ENCODE assay signal across 12 cellular contexts in genomic region chr2:44825702-44826101, GRCh38.
DNase-seq lines count a peak whose midpoint lies in the region; ATAC-seq lines count a peak whose summit lies in the region.
"Had no signal": no experiment of that assay in that cellular context is flagged by ENCODE, and none has a peak within 500 bp of the region (broad histone marks: within the 10 kb centered on the region; RNA-seq: fewer than 3 reads in every experiment).

No MANE protein-coding gene starts in this region.

- ATAC-seq in GM18498 (IDR thresholded peaks at IDR 0.05; ENCODE audit: unreplicated experiment) (peak; percentile 84), GM19467 (IDR thresholded peaks at IDR 0.05; ENCODE audit: unreplicated experiment) (peak; percentile 89), HG03378 (IDR thresholded peaks at IDR 0.05; ENCODE audit: unreplicated experiment) (peak; percentile 87), GM18858 (IDR thresholded peaks at IDR 0.05; ENCODE audit: unreplicated experiment) (no peak)

- no peak overlapping the region for H3K56ac ChIP-seq in mesendoderm (ENCODE audit: low read length)

- peaks cover 2% of the 10 kb centered on the region for H3K4me1 ChIP-seq in mesendoderm (ENCODE audit: control insufficient read depth, low read depth, low read length)

- H3K36me3 ChIP-seq in SK-N-MC (ENCODE audit: insufficient read depth, low read length): no peaks in the 10 kb centered on the region
- no peaks in the 10 kb centered on the region for H3K36me3 ChIP-seq in mesendoderm (ENCODE audit: control insufficient read depth, insufficient read depth, low read length)

- H3K27ac ChIP-seq in SK-N-MC (no peak overlapping the region), mesendoderm (ENCODE audit: low read depth, low read length) (no peak overlapping the region)

- H3K4me3 ChIP-seq in SK-N-MC (no peak overlapping the region), mesendoderm (ENCODE audit: low read length) (no peak overlapping the region)

- H4K8ac ChIP-seq in mesendoderm (ENCODE audit: low read depth, low read length): no peak overlapping the region

- H3K18ac ChIP-seq in mesendoderm (ENCODE audit: low read length): no peak overlapping the region

- no peak overlapping the region for H2BK120ac ChIP-seq in mesendoderm (ENCODE audit: low read depth, low read length)

- no peaks in the 10 kb centered on the region for H3K9me3 ChIP-seq in SK-N-MC (ENCODE audit: low read depth, low read length)

- no peaks in the 10 kb centered on the region for H3K27me3 ChIP-seq in mesendoderm (ENCODE audit: insufficient read depth, low read length, poor library complexity)

- no peak overlapping the region for H3K23ac ChIP-seq in mesendoderm (ENCODE audit: low read length)

- no peaks in the 10 kb centered on the region for H3K79me1 ChIP-seq in mesendoderm (ENCODE audit: low read length)

- no peaks in the 10 kb centered on the region for H3K79me2 ChIP-seq in mesendoderm (ENCODE audit: control insufficient read depth, insufficient read depth, low read length)

- H2AK5ac ChIP-seq in mesendoderm (ENCODE audit: low read length): no peak overlapping the region

- no peak overlapping the region for H2BK15ac ChIP-seq in mesendoderm (replicated peaks; ENCODE audit: low read depth)

- no peak overlapping the region for H3K4me2 ChIP-seq in mesendoderm (ENCODE audit: low read length)

- DNase-seq in SK-N-MC (ENCODE audit: low read depth, low spot score) (peak; percentile 6), mesendoderm (no peak), middle frontal gyrus (ENCODE audit: extremely low spot score, low spot score) (no peak), RKO (ENCODE audit: low spot score) (no peak)
- DNase-seq: activated CD4-positive, alpha-beta T cell treated with anti-CD3 and anti-CD28 coated beads, Interleukin-2, amount 50 U/mL, for 4 hours; activated gamma-delta T cell; C1 segment of cervical spinal cord; kidney glomerular epithelial cell had no signal

- H3K9ac ChIP-seq in SK-N-MC (ENCODE audit: insufficient read length) (no peak overlapping the region), mesendoderm (ENCODE audit: low read length) (no peak overlapping the region)

- H3K4ac ChIP-seq in mesendoderm (ENCODE audit: low read depth, low read length): no peak overlapping the region

- no peak overlapping the region for H4K5ac ChIP-seq in mesendoderm (ENCODE audit: low read length)

- no peak overlapping the region for H2BK5ac ChIP-seq in mesendoderm (ENCODE audit: low read length)

- WGBS in mesendoderm (ENCODE audit: extremely low coverage, insufficient coverage, low lambda C conversion rate): no CpG with 5 or more reads among the region's 5 CpGs
